In the genomic region with DNA sequence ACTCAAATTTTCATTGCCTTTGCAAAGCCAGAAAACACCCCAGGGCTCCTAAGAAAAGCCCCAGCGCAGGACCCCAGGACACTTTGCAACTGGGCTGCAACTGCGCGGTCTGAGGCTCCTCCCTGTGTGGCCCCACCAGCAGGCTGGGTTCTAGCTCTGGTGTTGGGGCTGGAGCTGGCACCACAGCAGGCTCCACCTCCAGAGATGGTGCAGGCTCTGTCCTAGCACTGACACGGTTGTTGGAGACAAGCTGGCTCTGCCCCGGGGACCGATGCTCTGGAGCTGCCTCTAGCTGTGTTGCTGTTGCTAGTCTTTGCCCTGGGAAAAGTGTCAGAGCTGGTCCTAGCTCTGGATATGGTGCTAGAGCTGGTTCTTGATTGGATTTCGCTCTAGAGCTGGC, we compare ENCODE assay signal across 9 cellular contexts. TPM values are rescaled to one million over a fixed set of nuclear protein-coding genes. Genes with fewer than 3 reads are reported as not detected.
DNase-seq lines count a peak whose midpoint lies in the region; ATAC-seq and TF ChIP-seq lines count a peak whose summit lies in the region.
"Had no signal": no experiment of that assay in that cellular context is flagged by ENCODE, and none has a peak within 500 bp of the region (broad histone marks: within the 10 kb centered on the region; RNA-seq: fewer than 3 reads in every experiment).

No MANE protein-coding gene starts in this region.

- peaks cover 16 to 48% (median 41%) of the 10 kb centered on the region in 9 donors for H3K4me1 ChIP-seq in heart right ventricle
- H3K4me1 ChIP-seq in right lobe of liver, result peaks cover 0 to 17% (median 7%) of the 10 kb centered on the region in 4 donors

- peaks cover 23% of the 10 kb centered on the region for H3K4me1 Mint-ChIP-seq in activated naive CD8-positive, alpha-beta T cell treated with anti-CD3 and anti-CD28 coated beads, Interleukin-2, amount 10 ng/mL, durations not matched to agents 7 days and 5 days

- H3K9me3 Mint-ChIP-seq in activated naive CD8-positive, alpha-beta T cell treated with anti-CD3 and anti-CD28 coated beads, Interleukin-2, amount 10 ng/mL, durations not matched to agents 7 days and 5 days, result no peaks in the 10 kb centered on the region

- H3K27ac ChIP-seq in heart right ventricle, result peak overlapping the region in 5 of 10 donors; percentile 83 to 89 (median 85)
- H3K27ac ChIP-seq in right lobe of liver, result no peak overlapping the region

- no peaks in the 10 kb centered on the region for H3K9me3 ChIP-seq in heart right ventricle
- no peaks in the 10 kb centered on the region for H3K9me3 ChIP-seq in right lobe of liver

- H3K27ac Mint-ChIP-seq in activated naive CD8-positive, alpha-beta T cell treated with anti-CD3 and anti-CD28 coated beads, Interleukin-2, amount 10 ng/mL, durations not matched to agents 7 days and 5 days, result no peak overlapping the region

- WGBS in heart right ventricle, 2 donors, result 75 to 87% methylated on average over 7 of the region's 7 CpGs
- WGBS in right lobe of liver (ENCODE audit: insufficient coverage, low coverage, low lambda C conversion rate, missing lambda C conversion rate), result no CpG with 5 or more reads among the region's 7 CpGs

- H3K27me3 ChIP-seq in heart right ventricle (no peaks in the 10 kb centered on the region), right lobe of liver (no peaks in the 10 kb centered on the region)

- TF ChIP-seq POLR2A in right lobe of liver (IDR thresholded peaks at IDR 0.05), result no peak

- ATAC-seq in heart right ventricle, result peak in 1 of 8 donors; percentile 15
- no peak for ATAC-seq in Right ventricle myocardium superior (ENCODE audit: poor library complexity)
- ATAC-seq in activated naive CD8-positive, alpha-beta T cell treated with anti-CD3 and anti-CD28 coated beads, Interleukin-2, amount 10 ng/mL, durations not matched to agents 7 days and 5 days (ENCODE audit: low read depth), result no peak
- peak; percentile 8 to 41 (median 22) for ATAC-seq in right lobe of liver
- no peak for ATAC-seq in GM21576 (IDR thresholded peaks at IDR 0.05; ENCODE audit: unreplicated experiment)

- peaks cover 11% of the 10 kb centered on the region for H3K36me3 Mint-ChIP-seq in activated naive CD8-positive, alpha-beta T cell treated with anti-CD3 and anti-CD28 coated beads, Interleukin-2, amount 10 ng/mL, durations not matched to agents 7 days and 5 days

- no peak for DNase-seq in heart right ventricle
- no peak for DNase-seq in Right ventricle myocardium superior
- DNase-seq in activated naive CD8-positive, alpha-beta T cell treated with anti-CD3 and anti-CD28 coated beads, Interleukin-2, amount 10 ng/mL, durations not matched to agents 7 days and 5 days, result no peak
- DNase-seq in right lobe of liver, result no peak
- no peak for DNase-seq in stimulated activated naive CD4-positive, alpha-beta T cell (lab: John Stamatoyannopoulos, UW)
- DNase-seq in posterior vena cava (ENCODE audit: low spot score), result no peak
- DNase-seq in NAMALWA (ENCODE audit: low spot score), result no peak
- DNase-seq: NCI-H345 had no signal

- TF ChIP-seq CTCF in heart right ventricle (IDR thresholded peaks at IDR 0.05), result no peak
- TF ChIP-seq CTCF in right lobe of liver (IDR thresholded peaks at IDR 0.05), result no peak

- intact Hi-C loops in heart right ventricle (cut with DNase I) (loop anchor here in 2 of 10 donors (5.0 kb wide), 1 partner anchor 42 kb away; the partner anchor contains the start of gene AGPAT2 (in 2 of the 2)), Right ventricle myocardium superior (cut with DNase I) (loop anchor here (5.0 kb wide), 1 partner anchor 42 kb away; the partner anchor contains the start of gene AGPAT2), right lobe of liver (cut with DNase I) (no loop called here), posterior vena cava (cut with DNase I) (no loop called here)

- POLR2A ChIA-PET in activated naive CD8-positive, alpha-beta T cell treated with anti-CD3 and anti-CD28 coated beads, Interleukin-2, amount 10 ng/mL, durations not matched to agents 7 days and 5 days (lab: Charles Lee), result interaction anchor here (0.5 to 3.0 kb wide), 11 partner anchors 11 to 302 kb away, joined by 3 to 52 read pairs (median 4); partner anchors contain the start of genes NOTCH1 and RABL6

- H3K36me3 ChIP-seq in heart right ventricle (peaks cover 0 to 30% (median 10%) of the 10 kb centered on the region in 9 donors), right lobe of liver (peaks cover 0 to 21% (median 13%) of the 10 kb centered on the region in 4 donors)

- peaks cover 2% of the 10 kb centered on the region for H3K27me3 Mint-ChIP-seq in activated naive CD8-positive, alpha-beta T cell treated with anti-CD3 and anti-CD28 coated beads, Interleukin-2, amount 10 ng/mL, durations not matched to agents 7 days and 5 days

- H3K4me3 ChIP-seq in heart right ventricle (peak overlapping the region; percentile 63 to 98 (median 82)), right lobe of liver (peak overlapping the region; percentile 92 to 97 (median 95))

- H3K4me3 Mint-ChIP-seq in activated naive CD8-positive, alpha-beta T cell treated with anti-CD3 and anti-CD28 coated beads, Interleukin-2, amount 10 ng/mL, durations not matched to agents 7 days and 5 days, result peak overlapping the region; percentile 42

RNA-seq across cellular contexts. Expression of gene LCN10, which starts 13.6 kb away (rescaled TPM):
- 10 to 100 TPM in 3 of 10 donors, 1 to 10 TPM in 4, under 1 TPM in 3; 0.44 to 28.7 (median 1.7) TPM for total RNA-seq in heart right ventricle
- 100 to 1,000 TPM in 1 of 2 donors, 10 to 100 TPM in 1; 34.0 to 144 TPM for polyA plus RNA-seq in heart right ventricle
- 7.7 TPM for total RNA-seq in Right ventricle myocardium superior
- 1 to 10 TPM in 1 of 2 experiments, under 1 TPM in 1; 1.00 to 1.0 TPM for total RNA-seq in activated naive CD8-positive, alpha-beta T cell treated with anti-CD3 and anti-CD28 coated beads, Interleukin-2, amount 10 ng/mL, durations not matched to agents 7 days and 5 days
- total RNA-seq in right lobe of liver, result under 1 TPM in 4 of 6 experiments, not detected in 2; 0.23 to 0.81 (median 0.32) TPM
- total RNA-seq in posterior vena cava, result 10 to 100 TPM in 1 of 2 donors, 1 to 10 TPM in 1; 9.2 to 10.0 TPM

RNA-seq across cellular contexts. Expression of gene DIPK1B, which starts 16.8 kb away (rescaled TPM):
- total RNA-seq in heart right ventricle (10 to 100 TPM; 15.7 to 26.1 (median 17.9) TPM), Right ventricle myocardium superior (15.1 TPM), right lobe of liver (1 to 10 TPM; 1.4 to 7.7 (median 5.1) TPM), posterior vena cava (1 to 10 TPM; 7.1 to 8.3 TPM)
- 10 to 100 TPM; 24.8 to 37.9 TPM for polyA plus RNA-seq in heart right ventricle
- under 1 TPM in 1 of 2 experiments, not detected in 1; 0.11 TPM for total RNA-seq in activated naive CD8-positive, alpha-beta T cell treated with anti-CD3 and anti-CD28 coated beads, Interleukin-2, amount 10 ng/mL, durations not matched to agents 7 days and 5 days

RNA-seq across cellular contexts. Expression of gene LCN6, which starts 19.2 kb away (rescaled TPM):
- total RNA-seq in heart right ventricle (10 to 100 TPM in 3 of 10 donors, 1 to 10 TPM in 7; 1.5 to 76.8 (median 3.5) TPM), Right ventricle myocardium superior (13.0 TPM), right lobe of liver (under 1 TPM in 2 of 6 experiments, not detected in 4; 0.26 to 0.63 TPM), posterior vena cava (10 to 100 TPM; 22.8 to 36.9 TPM)
- 100 to 1,000 TPM in 1 of 2 donors, 10 to 100 TPM in 1; 95.6 to 261 TPM for polyA plus RNA-seq in heart right ventricle
- not detected for total RNA-seq in activated naive CD8-positive, alpha-beta T cell treated with anti-CD3 and anti-CD28 coated beads, Interleukin-2, amount 10 ng/mL, durations not matched to agents 7 days and 5 days

RNA-seq across cellular contexts. Expression of gene LCN8, which starts 28.9 kb away (rescaled TPM):
- total RNA-seq in heart right ventricle (not detected), Right ventricle myocardium superior (not detected), right lobe of liver (not detected), posterior vena cava (not detected)
- polyA plus RNA-seq in heart right ventricle, result not detected
- not detected for total RNA-seq in activated naive CD8-positive, alpha-beta T cell treated with anti-CD3 and anti-CD28 coated beads, Interleukin-2, amount 10 ng/mL, durations not matched to agents 7 days and 5 days

RNA-seq across cellular contexts. Expression of gene LCN15, which starts 35.2 kb away (rescaled TPM):
- total RNA-seq in heart right ventricle (10 to 100 TPM in 1 of 10 donors, 1 to 10 TPM in 1, under 1 TPM in 1, not detected in 7; 0.85 to 20.1 (median 1.3) TPM), Right ventricle myocardium superior (not detected), right lobe of liver (not detected), posterior vena cava (not detected)
- 1 to 10 TPM; 1.0 to 6.1 TPM for polyA plus RNA-seq in heart right ventricle
- not detected for total RNA-seq in activated naive CD8-positive, alpha-beta T cell treated with anti-CD3 and anti-CD28 coated beads, Interleukin-2, amount 10 ng/mL, durations not matched to agents 7 days and 5 days

Comparison
In these comparisons a context has a peak if more than half of its experiments do, and no peak if none do; other contexts are left out.
1. ATAC-seq: peak in right lobe of liver (4 of 4); none in Right ventricle myocardium superior (single experiment), activated naive CD8-positive, alpha-beta T cell treated with anti-CD3 and anti-CD28 coated beads, Interleukin-2, amount 10 ng/mL, durations not matched to agents 7 days and 5 days (single experiment) and GM21576 (single experiment).